11 cellular contexts compared by ENCODE assay signal in genomic region chr14:61523751-61524150, GRCh38.
DNase-seq lines count a peak whose midpoint lies in the region; ATAC-seq, FAIRE-seq and TF ChIP-seq lines count a peak whose summit lies in the region.
"Had no signal": no experiment of that assay in that cellular context is flagged by ENCODE, and none has a peak within 500 bp of the region (broad histone marks: within the 10 kb centered on the region; RNA-seq: fewer than 3 reads in every experiment).

No MANE protein-coding gene starts in this region.

- 0 out of 2 replicates have a peak, but pooled peaks cover 4% of the 10 kb centered on the region for H3K79me2 ChIP-seq in PC-3 (ENCODE audit: low read length)
- no peaks in the 10 kb centered on the region for H3K79me2 ChIP-seq in MM.1S (ENCODE audit: low read length)

- H3K4me3 ChIP-seq in PC-3 (ENCODE audit: low read length), result peak overlapping the region; percentile 5; the same call in 1 of the 2 replicates
- H3K4me3 ChIP-seq in pancreas, result no peak overlapping the region
- H3K4me3 ChIP-seq in WERI-Rb-1 (ENCODE audit: low read depth, low read length), result no peak overlapping the region
- H3K4me3 ChIP-seq in MM.1S (ENCODE audit: low read length), result no peak overlapping the region

- H3K4me1 ChIP-seq in PC-3 (ENCODE audit: insufficient read depth, low read length) (peaks cover 62% of the 10 kb centered on the region), pancreas (peaks cover 45 to 64% (median 55%) of the 10 kb centered on the region in 3 donors), MM.1S (ENCODE audit: low read length) (peaks cover 15% of the 10 kb centered on the region)

- H4K20me1 ChIP-seq in PC-3 (ENCODE audit: low read length) (no peaks in the 10 kb centered on the region), MM.1S (ENCODE audit: insufficient read depth, low read length) (no peaks in the 10 kb centered on the region)

- DNase-seq in CD4-positive, alpha-beta T cell, result no peak
- DNase-seq in PC-3 (no peak), chondrocyte (ENCODE audit: low spot score) (no peak), pancreas (no peak), WERI-Rb-1 (no peak), MM.1S (no peak)
- DNase-seq in activated T-helper 2 cell treated with anti-CD3 and anti-CD28 coated beads, Interferon-gamma antibody, Interleukin-2, Interleukin-4, amounts not matched to agents 10 μg/mL and 5 μg/mL and 100 μg/mL, durations not matched to agents 14 hours and 24 hours and 36 hours (ENCODE audit: low spot score), result no peak
- no peak for DNase-seq in activated CD4-positive, CD25-positive, alpha-beta regulatory T cell treated with anti-CD3 and anti-CD28 coated beads, Interleukin-2, amount 50 U/mL, for 72 hours
- DNase-seq: NCI-H2227 treated with DMSO at 0.1 percent for 48 hours had no signal

- H3K9me3 Mint-ChIP-seq in CD4-positive, alpha-beta T cell, result no peaks in the 10 kb centered on the region
- no peaks in the 10 kb centered on the region for H3K9me3 Mint-ChIP-seq in chondrocyte (ENCODE audit: low read depth)
- H3K9me3 Mint-ChIP-seq in activated T-helper 2 cell treated with anti-CD3 and anti-CD28 coated beads, Interferon-gamma antibody, Interleukin-2, Interleukin-4, amounts not matched to agents 10 μg/mL and 5 μg/mL and 100 μg/mL, durations not matched to agents 14 hours and 24 hours and 36 hours, result peaks cover 3% of the 10 kb centered on the region

- H3K36me3 ChIP-seq in PC-3 (ENCODE audit: low read depth, low read length) (no peaks in the 10 kb centered on the region), pancreas (no peaks in the 10 kb centered on the region), WERI-Rb-1 (no peaks in the 10 kb centered on the region), MM.1S (replicated peaks; ENCODE audit: insufficient read depth, low read length) (no peaks in the 10 kb centered on the region)

- WGBS in pancreas, 2 donors, result 46 to 56% methylated on average over 5 of the region's 5 CpGs

- no TSS peak for BruUV-seq in PC-3 (replicated peaks; lab: Mats Ljungman, UMichigan)

- no peak for TF ChIP-seq CTCF in CD4-positive, alpha-beta T cell (IDR thresholded peaks at IDR 0.05)
- no peak for TF ChIP-seq CTCF in PC-3 (conservative IDR thresholded peaks at IDR 0.05; ENCODE audit: low read depth, low read length)
- TF ChIP-seq CTCF in chondrocyte (IDR thresholded peaks at IDR 0.05), result no peak
- TF ChIP-seq CTCF in pancreas (IDR thresholded peaks at IDR 0.05), result no peak
- TF ChIP-seq CTCF in WERI-Rb-1 (IDR thresholded peaks at IDR 0.05; ENCODE audit: low read depth, low read length), result no peak
- no peak for TF ChIP-seq CTCF in MM.1S (IDR thresholded peaks at IDR 0.05; ENCODE audit: low read length)

- H3K4me1 Mint-ChIP-seq in CD4-positive, alpha-beta T cell (ENCODE audit: low read depth), result peaks cover 92% of the 10 kb centered on the region
- H3K4me1 Mint-ChIP-seq in chondrocyte (ENCODE audit: low read depth), result peaks cover 70% of the 10 kb centered on the region
- peaks cover 63% of the 10 kb centered on the region for H3K4me1 Mint-ChIP-seq in activated T-helper 2 cell treated with anti-CD3 and anti-CD28 coated beads, Interferon-gamma antibody, Interleukin-2, Interleukin-4, amounts not matched to agents 10 μg/mL and 5 μg/mL and 100 μg/mL, durations not matched to agents 14 hours and 24 hours and 36 hours (ENCODE audit: low read depth)

- intact Hi-C loops in CD4-positive, alpha-beta T cell (cut with DNase I, micrococcal nuclease), result no loop called here
- intact Hi-C loops in PC-3 (cut with micrococcal nuclease) (loop anchor here (2.0 kb wide), 1 partner anchor 39 kb away; no protein-coding TSS in a partner anchor), pancreas (cut with DNase I) (no loop called here)
- intact Hi-C loops in activated T-helper 2 cell treated with anti-CD3 and anti-CD28 coated beads, Interferon-gamma antibody, Interleukin-2, Interleukin-4, amounts not matched to agents 10 μg/mL and 5 μg/mL and 100 μg/mL, durations not matched to agents 14 hours and 24 hours and 36 hours (cut with micrococcal nuclease), result loop anchor here (2.0 kb wide), 2 partner anchors 13 to 51 kb away; no protein-coding TSS in a partner anchor

- H3K27me3 ChIP-seq in CD4-positive, alpha-beta T cell (ENCODE audit: control insufficient read depth, insufficient read depth, low read length), result no peaks in the 10 kb centered on the region
- H3K27me3 ChIP-seq in PC-3 (ENCODE audit: low read length), result no peaks in the 10 kb centered on the region
- H3K27me3 ChIP-seq in pancreas, result no peaks in the 10 kb centered on the region
- H3K27me3 ChIP-seq in WERI-Rb-1 (ENCODE audit: insufficient read depth, low read depth, severe bottlenecking), result no peaks in the 10 kb centered on the region
- no peaks in the 10 kb centered on the region for H3K27me3 ChIP-seq in MM.1S (replicated peaks; ENCODE audit: insufficient read depth, low read length)

- POLR2A ChIA-PET in CD4-positive, alpha-beta T cell (lab: Charles Lee), result interaction anchor here (0.6 to 2.3 kb wide), 7 partner anchors 9 to 51 kb away, joined by 3 to 7 read pairs (median 4); no protein-coding TSS in a partner anchor
- POLR2A ChIA-PET in PC-3 (lab: Charles Lee; ENCODE audit: unreplicated experiment), result interaction anchor here (0.8 to 2.2 kb wide), 4 partner anchors 14 to 238 kb away, joined by 3 to 13 read pairs (median 4); partner anchors contain the start of gene SNAPC1

- no peaks in the 10 kb centered on the region for H3K9me3 ChIP-seq in CD4-positive, alpha-beta T cell (ENCODE audit: control insufficient read depth, low read length)
- no peaks in the 10 kb centered on the region for H3K9me3 ChIP-seq in PC-3 (ENCODE audit: low read length)
- H3K9me3 ChIP-seq in pancreas, result no peaks in the 10 kb centered on the region
- no peaks in the 10 kb centered on the region for H3K9me3 ChIP-seq in WERI-Rb-1 (ENCODE audit: severe bottlenecking)
- H3K9me3 ChIP-seq in MM.1S (replicated peaks; ENCODE audit: insufficient read depth, low read length), result no peaks in the 10 kb centered on the region

- H3K9ac ChIP-seq in PC-3 (ENCODE audit: low read length) (peak overlapping the region; percentile 89), MM.1S (ENCODE audit: low read length) (no peak overlapping the region)

- H3K9me2 ChIP-seq in PC-3 (replicated peaks; ENCODE audit: low read length) (no peaks in the 10 kb centered on the region), MM.1S (replicated peaks; ENCODE audit: insufficient read depth, low read length) (no peaks in the 10 kb centered on the region)

- H3K27me3 Mint-ChIP-seq in CD4-positive, alpha-beta T cell, result no peaks in the 10 kb centered on the region
- H3K27me3 Mint-ChIP-seq in chondrocyte (ENCODE audit: low read depth), result no peaks in the 10 kb centered on the region
- no peaks in the 10 kb centered on the region for H3K27me3 Mint-ChIP-seq in activated T-helper 2 cell treated with anti-CD3 and anti-CD28 coated beads, Interferon-gamma antibody, Interleukin-2, Interleukin-4, amounts not matched to agents 10 μg/mL and 5 μg/mL and 100 μg/mL, durations not matched to agents 14 hours and 24 hours and 36 hours (ENCODE audit: low read depth)

- peaks cover 94% of the 10 kb centered on the region for H3K36me3 Mint-ChIP-seq in CD4-positive, alpha-beta T cell (ENCODE audit: low read depth)
- peaks cover 2% of the 10 kb centered on the region for H3K36me3 Mint-ChIP-seq in chondrocyte (ENCODE audit: low read depth)
- H3K36me3 Mint-ChIP-seq in activated T-helper 2 cell treated with anti-CD3 and anti-CD28 coated beads, Interferon-gamma antibody, Interleukin-2, Interleukin-4, amounts not matched to agents 10 μg/mL and 5 μg/mL and 100 μg/mL, durations not matched to agents 14 hours and 24 hours and 36 hours (ENCODE audit: low read depth), result peaks cover 48% of the 10 kb centered on the region

- no peak overlapping the region for H3K27ac ChIP-seq in CD4-positive, alpha-beta T cell (ENCODE audit: low read depth, low read length)
- H3K27ac ChIP-seq in PC-3 (ENCODE audit: low read length), result peak overlapping the region; percentile 95
- H3K27ac ChIP-seq in pancreas, result peak overlapping the region; percentile 56 to 95 (median 89)
- no peak overlapping the region for H3K27ac ChIP-seq in WERI-Rb-1
- no peak overlapping the region for H3K27ac ChIP-seq in MM.1S (ENCODE audit: low read length)
- H3K27ac ChIP-seq: HL-60 had no signal

- H2AFZ ChIP-seq in PC-3 (ENCODE audit: low read length) (no peak overlapping the region), MM.1S (ENCODE audit: low read length) (no peak overlapping the region)

- H3K4me3 Mint-ChIP-seq in CD4-positive, alpha-beta T cell, result no peak overlapping the region
- peak overlapping the region; percentile 17 for H3K4me3 Mint-ChIP-seq in chondrocyte (ENCODE audit: unreplicated experiment)
- H3K4me3 Mint-ChIP-seq in activated T-helper 2 cell treated with anti-CD3 and anti-CD28 coated beads, Interferon-gamma antibody, Interleukin-2, Interleukin-4, amounts not matched to agents 10 μg/mL and 5 μg/mL and 100 μg/mL, durations not matched to agents 14 hours and 24 hours and 36 hours (ENCODE audit: low read depth), result no peak overlapping the region

- ATAC-seq in CD4-positive, alpha-beta T cell (ENCODE audit: poor library complexity), result no peak
- ATAC-seq in PC-3 (no peak), pancreas (no peak)

- peak overlapping the region; percentile 76 for H3K4me2 ChIP-seq in PC-3 (ENCODE audit: low read length)
- no peak overlapping the region for H3K4me2 ChIP-seq in MM.1S (ENCODE audit: low read depth, low read length)

- H3F3A ChIP-seq in PC-3 (ENCODE audit: low read length, unreplicated experiment), result peaks cover 28% of the 10 kb centered on the region
- H3F3A ChIP-seq in MM.1S (ENCODE audit: insufficient read depth, low read length), result no peaks in the 10 kb centered on the region

- FAIRE-seq in pancreas (lab: Jason Lieb, UNC), result no peak
- FAIRE-seq: islet of Langerhans had no signal

- CTCF ChIA-PET in CD4-positive, alpha-beta T cell (lab: Charles Lee), result interaction anchor here (1.1 kb wide), 1 partner anchor 22 kb away, joined by 4 read pairs; no protein-coding TSS in a partner anchor
- CTCF ChIA-PET in PC-3 (lab: Charles Lee), result interaction anchor here (0.6 to 2.4 kb wide), 4 partner anchors 14 to 116 kb away, joined by 3 to 10 read pairs (median 6); no protein-coding TSS in a partner anchor

- H3K27ac Mint-ChIP-seq in CD4-positive, alpha-beta T cell, result peak overlapping the region; percentile 52
- H3K27ac Mint-ChIP-seq in chondrocyte (ENCODE audit: unreplicated experiment), result peak overlapping the region; percentile 91
- H3K27ac Mint-ChIP-seq in activated T-helper 2 cell treated with anti-CD3 and anti-CD28 coated beads, Interferon-gamma antibody, Interleukin-2, Interleukin-4, amounts not matched to agents 10 μg/mL and 5 μg/mL and 100 μg/mL, durations not matched to agents 14 hours and 24 hours and 36 hours, result no peak overlapping the region

Comparison
In these comparisons a context has a peak if more than half of its experiments do, and no peak if none do; other contexts are left out.
1. H3K27ac ChIP-seq: peak in PC-3 (single experiment) and pancreas (4 of 4); none in CD4-positive, alpha-beta T cell (single experiment), WERI-Rb-1 (single experiment) and MM.1S (single experiment).
2. intact Hi-C loops: an anchor here in PC-3 (2.0 kb wide) and activated T-helper 2 cell treated with anti-CD3 and anti-CD28 coated beads, Interferon-gamma antibody, Interleukin-2, Interleukin-4, amounts not matched to agents 10 μg/mL and 5 μg/mL and 100 μg/mL, durations not matched to agents 14 hours and 24 hours and 36 hours (2.0 kb wide); none called in CD4-positive, alpha-beta T cell and pancreas.